15 cellular contexts compared by ENCODE assay signal in the genomic region with DNA sequence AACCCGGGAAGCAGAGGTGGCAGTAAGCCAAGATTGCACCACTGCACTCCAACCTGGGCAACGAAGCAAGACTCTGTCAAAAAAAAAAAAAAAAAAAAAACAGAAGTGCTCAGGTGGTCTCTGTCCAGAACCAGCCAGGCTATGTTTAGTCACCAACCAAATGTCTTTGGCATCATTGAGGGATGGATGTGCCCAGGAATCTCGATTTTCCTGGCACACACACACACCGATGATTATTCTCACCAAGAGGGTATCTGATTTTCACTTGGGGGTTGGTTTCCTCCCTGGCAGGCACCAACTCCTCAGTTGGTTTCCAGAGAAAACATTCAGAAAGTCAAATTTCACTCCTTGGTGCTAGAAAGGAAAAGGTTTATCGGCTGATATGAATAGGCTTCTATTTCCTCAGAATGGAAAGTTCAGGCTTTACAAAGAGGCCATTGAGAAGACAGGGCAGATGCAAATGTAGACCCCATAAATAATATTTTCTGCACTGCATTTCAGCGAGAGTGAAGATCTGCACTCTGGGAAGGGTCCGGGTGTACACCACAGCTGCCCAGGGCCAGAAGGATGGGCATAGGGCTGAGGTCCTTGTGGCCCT.
"Had no signal": no experiment of that assay in that cellular context is flagged by ENCODE, and none has a peak within 500 bp of the region (broad histone marks: within the 10 kb centered on the region; RNA-seq: fewer than 3 reads in every experiment).

No MANE protein-coding gene starts in this region.

- H3K36me3 Mint-ChIP-seq: activated naive CD8-positive, alpha-beta T cell; immature natural killer cell; natural killer cell had no signal

- H3K27me3 Mint-ChIP-seq: activated CD4-positive, alpha-beta T cell treated with anti-CD3 and anti-CD28 coated beads for 36 hours; activated naive CD8-positive, alpha-beta T cell had no signal

- DNase-seq: activated CD4-positive, alpha-beta T cell treated with anti-CD3 and anti-CD28 coated beads for 36 hours; activated CD4-positive, alpha-beta T cell treated with anti-CD3 and anti-CD28 coated beads, Interleukin-2, amount 50 U/mL, for 48 hours; colonic mucosa; heart right ventricle; immature natural killer cell; kidney glomerular epithelial cell; mesendoderm; natural killer cell; stimulated activated naive CD8-positive, alpha-beta T cell treated with anti-CD3 and anti-CD28 coated beads, Interleukin-15, Interleukin-2, amounts not matched to agents 100 U/mL and 50 U/mL, for 24 hours; trophoblast cell had no signal

- H3K27ac Mint-ChIP-seq: activated CD4-positive, alpha-beta T cell treated with anti-CD3 and anti-CD28 coated beads for 36 hours; activated naive CD8-positive, alpha-beta T cell; immature natural killer cell; natural killer cell; T-helper 2 cell treated with Interferon-gamma antibody and Interleukin-4, amounts not matched to agents 5 μg/mL and 100 μg/mL, for 36 hours; WTC11 had no signal

- ATAC-seq: activated CD4-positive, alpha-beta T cell treated with anti-CD3 and anti-CD28 coated beads for 36 hours; esophagus mucosa; gastroesophageal sphincter; natural killer cell; stimulated activated naive CD8-positive, alpha-beta T cell treated with anti-CD3 and anti-CD28 coated beads, Interleukin-15, Interleukin-2, amounts not matched to agents 100 U/mL and 50 U/mL, for 24 hours; WTC11 had no signal

- H3K4me3 Mint-ChIP-seq: activated CD4-positive, alpha-beta T cell treated with anti-CD3 and anti-CD28 coated beads for 36 hours; activated naive CD8-positive, alpha-beta T cell; immature natural killer cell; natural killer cell; T-helper 2 cell treated with Interferon-gamma antibody and Interleukin-4, amounts not matched to agents 5 μg/mL and 100 μg/mL, for 36 hours; WTC11 had no signal

- H3K9me3 Mint-ChIP-seq: immature natural killer cell; natural killer cell; T-helper 2 cell treated with Interferon-gamma antibody and Interleukin-4, amounts not matched to agents 5 μg/mL and 100 μg/mL, for 36 hours; WTC11 had no signal

- H3K4me1 Mint-ChIP-seq: activated CD4-positive, alpha-beta T cell treated with anti-CD3 and anti-CD28 coated beads for 36 hours; natural killer cell; WTC11 had no signal
